Comparison of ENCODE assay signal across 8 cellular contexts in the genomic region with DNA sequence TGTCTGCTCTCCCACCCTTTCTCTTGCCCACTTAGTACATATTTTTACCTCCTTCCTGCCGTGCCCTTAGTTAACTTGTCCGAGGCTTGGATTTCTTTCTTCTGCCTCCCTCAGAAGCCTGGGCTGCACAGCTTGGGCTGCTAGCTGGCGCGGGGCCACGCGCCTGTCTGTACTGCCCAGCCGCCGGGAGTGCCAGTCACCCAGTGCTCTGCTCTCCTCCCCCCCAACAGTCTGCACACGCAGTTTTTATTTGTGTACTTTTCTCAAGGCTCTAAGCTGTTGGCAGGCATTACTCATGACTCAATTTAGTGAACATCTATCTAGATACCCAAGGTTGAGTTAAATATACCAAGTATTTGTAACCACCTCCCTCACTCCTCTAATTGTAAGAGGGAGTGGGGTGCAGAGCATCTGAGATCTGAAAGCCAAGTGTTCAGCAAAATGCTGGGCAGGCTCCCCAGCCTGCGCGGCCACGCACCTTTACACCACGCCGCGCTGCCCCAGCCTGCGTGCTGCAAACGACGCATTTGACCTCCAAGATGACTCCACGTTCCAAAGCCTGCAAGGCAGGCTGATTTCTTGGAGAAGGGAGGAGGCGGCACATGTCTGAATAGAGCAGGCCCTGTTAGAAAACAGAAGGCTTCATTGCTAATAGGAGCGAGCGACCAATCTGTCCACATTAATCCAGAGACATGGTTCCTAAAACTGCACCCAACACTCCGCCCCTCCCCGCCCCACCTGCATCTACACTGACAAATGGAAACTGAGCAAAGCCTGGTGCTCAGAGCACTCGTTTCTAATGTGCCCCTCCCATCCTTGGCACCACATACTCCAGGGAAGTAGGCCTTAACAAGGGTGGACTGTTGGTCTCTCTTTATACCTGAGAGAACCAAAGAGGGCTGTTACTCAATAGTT. TPM values are rescaled to one million over a fixed set of nuclear protein-coding genes. Genes with fewer than 3 reads are reported as not detected.
DNase-seq lines count a peak whose midpoint lies in the region; ATAC-seq and TF ChIP-seq lines count a peak whose summit lies in the region.

No MANE protein-coding gene starts in this region.

- no peak overlapping the region for H4K91ac ChIP-seq in trophoblast cell (ENCODE audit: low read depth, low read length)

- H3K4me1 ChIP-seq in HEK293 (ENCODE audit: control insufficient read depth, insufficient read depth, low read length), result no peaks in the 10 kb centered on the region
- H3K4me1 ChIP-seq in trophoblast cell (ENCODE audit: control insufficient read depth in 1 of 2, insufficient read depth in 2 of 2, low read length in 2 of 2), result no peaks in the 10 kb centered on the region

- TF ChIP-seq CTCF in HEK293 (tag by site-specific recombination; IDR thresholded peaks at IDR 0.05), result no peak

- no peak overlapping the region for H2BK12ac ChIP-seq in trophoblast cell (ENCODE audit: low read length)

- no peaks in the 10 kb centered on the region for H3K79me1 ChIP-seq in trophoblast cell (ENCODE audit: low read length)

- peaks cover 10% of the 10 kb centered on the region for H3K4me1 Mint-ChIP-seq in T-helper 17 cell

- no peak overlapping the region for H3K27ac ChIP-seq in HEK293 (ENCODE audit: extremely low read depth, low read depth, low read length)
- no peak overlapping the region for H3K27ac ChIP-seq in trophoblast cell (ENCODE audit: low read depth, low read length)

- H3K79me2 ChIP-seq in trophoblast cell (ENCODE audit: control insufficient read depth, insufficient read depth, low read length, poor library complexity), result no peaks in the 10 kb centered on the region

- no peak overlapping the region for H3K18ac ChIP-seq in trophoblast cell (ENCODE audit: low read length)

- CTCF ChIA-PET in HEK293 (lab: Yijun Ruan, JAX), result interaction anchor here (1.0 to 1.4 kb wide), 2 partner anchors 141 to 145 kb away, joined by 3 to 7 read pairs; no protein-coding TSS in a partner anchor

- H3K9ac ChIP-seq in trophoblast cell (ENCODE audit: low read length), result no peak overlapping the region

- WGBS in trophoblast cell (ENCODE audit: extremely low coverage, insufficient coverage, insufficient read length), result no CpG with 5 or more reads among the region's 25 CpGs

- no peaks in the 10 kb centered on the region for H3K27me3 Mint-ChIP-seq in T-helper 17 cell

- H2BK120ac ChIP-seq in trophoblast cell (ENCODE audit: insufficient read depth, low read length, poor library complexity), result no peak overlapping the region

- H3K14ac ChIP-seq in trophoblast cell (ENCODE audit: low read length), result no peak overlapping the region

- no peaks in the 10 kb centered on the region for H3K27me3 ChIP-seq in trophoblast cell (ENCODE audit: insufficient read depth, low read length)

- DNase-seq in T-helper 17 cell, result no peak
- peak; percentile 78 to 95 (median 89) for DNase-seq in head of caudate nucleus
- no peak for DNase-seq in sciatic nerve (ENCODE audit: low spot score)
- DNase-seq in trophoblast cell, result no peak
- DNase-seq in SKM-1 (lab: John Stamatoyannopoulos, UW; ENCODE audit: unreplicated experiment), result no peak
- no peak for DNase-seq in HPDE6-E6E7 (ENCODE audit: extremely low spot score)

- H3K4me3 ChIP-seq in HEK293 (ENCODE audit: low read depth, low read length) (no peak overlapping the region), trophoblast cell (ENCODE audit: low read depth, low read length) (no peak overlapping the region)

- no peak overlapping the region for H3K4me3 Mint-ChIP-seq in T-helper 17 cell

- no peaks in the 10 kb centered on the region for H3K9me3 ChIP-seq in HEK293 (ENCODE audit: control insufficient read depth, insufficient read depth, low read depth, low read length)
- no peaks in the 10 kb centered on the region for H3K9me3 ChIP-seq in T-helper 17 cell (ENCODE audit: control insufficient read depth, low read length, poor library complexity, severe bottlenecking)
- no peaks in the 10 kb centered on the region for H3K9me3 ChIP-seq in trophoblast cell (ENCODE audit: insufficient read depth, low read depth, low read length)

- POLR2A ChIA-PET in HEK293 (lab: Yijun Ruan, JAX), result no interaction called here

- no peak overlapping the region for H4K12ac ChIP-seq in trophoblast cell (ENCODE audit: low read depth, low read length)

- H2BK5ac ChIP-seq in trophoblast cell (ENCODE audit: low read depth, low read length, poor library complexity), result no peak overlapping the region

- no peak overlapping the region for H3K4ac ChIP-seq in trophoblast cell (ENCODE audit: low read depth, low read length)

- H4K8ac ChIP-seq in trophoblast cell (ENCODE audit: low read depth, low read length), result no peak overlapping the region

- H3K36me3 ChIP-seq in HEK293 (ENCODE audit: control insufficient read depth in 2 of 2, insufficient read depth in 1 of 2, low read length in 2 of 2) (peaks cover 0 to 24% of the 10 kb centered on the region in 2 experiments; a peak in 1 of 3 replicates), trophoblast cell (ENCODE audit: control insufficient read depth in 1 of 2, insufficient read depth in 2 of 2, low read length in 2 of 2) (peaks cover 0 to 6% of the 10 kb centered on the region in 2 experiments)

- H2AFZ ChIP-seq in trophoblast cell (ENCODE audit: insufficient read depth, low read length, poor library complexity), result no peak overlapping the region

- peak overlapping the region; percentile 27 for H3K27ac Mint-ChIP-seq in T-helper 17 cell

- no peak for ATAC-seq in T-helper 17 cell
- ATAC-seq in sciatic nerve, result peak; percentile 57
- ATAC-seq in HG02852 (IDR thresholded peaks at IDR 0.05; ENCODE audit: unreplicated experiment), result no peak

- no peak overlapping the region for H3K4me2 ChIP-seq in trophoblast cell (ENCODE audit: low read length)

- H3K36me3 Mint-ChIP-seq in T-helper 17 cell (ENCODE audit: low read depth), result peaks cover 8% of the 10 kb centered on the region

- no peak overlapping the region for H3K23ac ChIP-seq in trophoblast cell (ENCODE audit: low read length)

- H2AK5ac ChIP-seq in trophoblast cell (ENCODE audit: low read length), result no peak overlapping the region

- intact Hi-C loops in head of caudate nucleus (cut with DNase I), result loop anchor here (1.0 to 5.0 kb wide), 3 partner anchors 66 to 279 kb away; a partner anchor contains a TSS
- intact Hi-C loops in sciatic nerve (cut with DNase I), result loop anchor here (2.0 to 10.0 kb wide), 2 partner anchors 138 to 302 kb away; no protein-coding TSS in a partner anchor

TF ChIP-seq in HEK293, 187 proteins besides CTCF, POLR2A, EP300 and RAD21 (continues in another document):
- no peak for TF ChIP-seq BCL11B (tag by site-specific recombination; IDR thresholded peaks at IDR 0.05; ENCODE audit: low read depth)
- TF ChIP-seq, protein P1, sequence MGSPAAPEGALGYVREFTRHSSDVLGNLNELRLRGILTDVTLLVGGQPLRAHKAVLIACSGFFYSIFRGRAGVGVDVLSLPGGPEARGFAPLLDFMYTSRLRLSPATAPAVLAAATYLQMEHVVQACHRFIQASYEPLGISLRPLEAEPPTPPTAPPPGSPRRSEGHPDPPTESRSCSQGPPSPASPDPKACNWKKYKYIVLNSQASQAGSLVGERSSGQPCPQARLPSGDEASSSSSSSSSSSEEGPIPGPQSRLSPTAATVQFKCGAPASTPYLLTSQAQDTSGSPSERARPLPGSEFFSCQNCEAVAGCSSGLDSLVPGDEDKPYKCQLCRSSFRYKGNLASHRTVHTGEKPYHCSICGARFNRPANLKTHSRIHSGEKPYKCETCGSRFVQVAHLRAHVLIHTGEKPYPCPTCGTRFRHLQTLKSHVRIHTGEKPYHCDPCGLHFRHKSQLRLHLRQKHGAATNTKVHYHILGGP (tag by site-specific recombination; IDR thresholded peaks at IDR 0.05), result no peak
- TF ChIP-seq, protein P2, sequence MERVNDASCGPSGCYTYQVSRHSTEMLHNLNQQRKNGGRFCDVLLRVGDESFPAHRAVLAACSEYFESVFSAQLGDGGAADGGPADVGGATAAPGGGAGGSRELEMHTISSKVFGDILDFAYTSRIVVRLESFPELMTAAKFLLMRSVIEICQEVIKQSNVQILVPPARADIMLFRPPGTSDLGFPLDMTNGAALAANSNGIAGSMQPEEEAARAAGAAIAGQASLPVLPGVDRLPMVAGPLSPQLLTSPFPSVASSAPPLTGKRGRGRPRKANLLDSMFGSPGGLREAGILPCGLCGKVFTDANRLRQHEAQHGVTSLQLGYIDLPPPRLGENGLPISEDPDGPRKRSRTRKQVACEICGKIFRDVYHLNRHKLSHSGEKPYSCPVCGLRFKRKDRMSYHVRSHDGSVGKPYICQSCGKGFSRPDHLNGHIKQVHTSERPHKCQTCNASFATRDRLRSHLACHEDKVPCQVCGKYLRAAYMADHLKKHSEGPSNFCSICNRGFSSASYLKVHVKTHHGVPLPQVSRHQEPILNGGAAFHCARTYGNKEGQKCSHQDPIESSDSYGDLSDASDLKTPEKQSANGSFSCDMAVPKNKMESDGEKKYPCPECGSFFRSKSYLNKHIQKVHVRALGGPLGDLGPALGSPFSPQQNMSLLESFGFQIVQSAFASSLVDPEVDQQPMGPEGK (tag by site-specific recombination; IDR thresholded peaks at IDR 0.05), result no peak
- TF ChIP-seq ZNF423 (tag by site-specific recombination; IDR thresholded peaks at IDR 0.05), result peak; percentile 30; the same call in 1 of the 2 replicates
- peak; percentile 89 for TF ChIP-seq ZNF600 (tag by site-specific recombination; IDR thresholded peaks at IDR 0.05)
- TF ChIP-seq, protein P3, sequence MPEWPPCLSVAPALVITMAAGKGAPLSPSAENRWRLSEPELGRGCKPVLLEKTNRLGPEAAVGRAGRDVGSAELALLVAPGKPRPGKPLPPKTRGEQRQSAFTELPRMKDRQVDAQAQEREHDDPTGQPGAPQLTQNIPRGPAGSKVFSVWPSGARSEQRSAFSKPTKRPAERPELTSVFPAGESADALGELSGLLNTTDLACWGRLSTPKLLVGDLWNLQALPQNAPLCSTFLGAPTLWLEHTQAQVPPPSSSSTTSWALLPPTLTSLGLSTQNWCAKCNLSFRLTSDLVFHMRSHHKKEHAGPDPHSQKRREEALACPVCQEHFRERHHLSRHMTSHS (tag by site-specific recombination; IDR thresholded peaks at IDR 0.05), result no peak
- TF ChIP-seq ZNF24 (tag by site-specific recombination; IDR thresholded peaks at IDR 0.05), result no peak
- TF ChIP-seq ZNF155 (tag by site-specific recombination; IDR thresholded peaks at IDR 0.05), result no peak
- TF ChIP-seq YY2 (tag by site-specific recombination; IDR thresholded peaks at IDR 0.05), result no peak
- TF ChIP-seq KLF9 (tag by site-specific recombination; IDR thresholded peaks at IDR 0.05; ENCODE audit: low read depth), result no peak

RNA-seq across cellular contexts. Expression of a gene that starts 18.2 kb away (rescaled TPM):
- total RNA-seq in T-helper 17 cell (10 to 100 TPM; 18.1 to 25.2 TPM), sciatic nerve (5.9 TPM)
- polyA plus RNA-seq in trophoblast cell (2013), result 0.03 and 0.06 TPM in 2 replicates

Comparison
In these comparisons a context has a peak if more than half of its experiments do, and no peak if none do; other contexts are left out.
1. DNase-seq: peak in head of caudate nucleus (42 of 42); none in T-helper 17 cell (0 of 3), sciatic nerve (single experiment), trophoblast cell (0 of 2), SKM-1 (single experiment) and HPDE6-E6E7 (single experiment).